ENCODE assay signal across 10 cellular contexts in the genomic region with DNA sequence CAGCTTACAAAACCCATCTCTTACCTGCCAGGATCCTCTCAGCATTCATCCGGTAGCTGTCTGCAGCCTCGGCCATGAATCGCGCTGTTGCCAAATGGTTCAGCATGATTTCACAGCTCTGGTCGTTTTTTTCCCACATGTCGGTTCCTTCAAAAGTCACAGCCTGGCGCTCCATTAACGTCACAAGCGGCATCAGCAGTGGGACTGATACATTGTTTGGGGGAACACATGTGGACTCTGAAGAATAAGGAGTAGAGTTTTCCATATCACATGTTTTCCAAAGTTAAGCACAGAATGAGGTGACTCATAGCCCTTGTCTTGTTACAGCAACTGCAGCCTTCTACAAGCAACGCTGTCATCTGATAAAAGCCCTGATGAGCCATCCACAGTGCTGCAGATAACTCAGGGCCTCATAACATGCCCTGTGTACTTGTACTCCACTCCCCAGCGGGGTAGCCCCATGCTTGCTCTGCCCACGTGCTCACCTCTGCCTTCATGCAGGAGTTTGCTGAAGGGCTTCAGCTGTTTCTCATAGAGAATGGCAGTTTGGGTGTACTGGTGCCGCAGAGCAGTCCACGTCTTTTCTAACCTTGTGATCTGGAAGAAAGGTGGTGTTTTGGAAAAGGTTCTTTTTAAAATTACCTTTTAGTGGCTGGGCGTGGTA.
DNase-seq lines count a peak whose midpoint lies in the region; ATAC-seq and TF ChIP-seq lines count a peak whose summit lies in the region.
"Had no signal": no experiment of that assay in that cellular context is flagged by ENCODE, and none has a peak within 500 bp of the region (broad histone marks: within the 10 kb centered on the region; RNA-seq: fewer than 3 reads in every experiment).

No MANE protein-coding gene starts in this region.

- no peaks in the 10 kb centered on the region for H3K9me3 ChIP-seq in lower lobe of right lung

- intact Hi-C loops in lower lobe of right lung (cut with DNase I) = no loop called here

- no peaks in the 10 kb centered on the region for H3K27me3 ChIP-seq in lower lobe of right lung (ENCODE audit: low read depth)

- TF ChIP-seq CTCF in lower lobe of right lung (IDR thresholded peaks at IDR 0.05) = no peak

- peaks cover 88% of the 10 kb centered on the region for H3K36me3 ChIP-seq in lower lobe of right lung

- H3K27ac ChIP-seq in lower lobe of right lung = no peak overlapping the region

- peak; percentile 89 for DNase-seq in A172 (ENCODE audit: low spot score)
- DNase-seq in M059J (ENCODE audit: low read depth) = peak; percentile 73
- DNase-seq in dedifferentiated amniotic fluid mesenchymal stem cell (ENCODE audit: extremely low spot score) = peak; percentile 72
- no peak for DNase-seq in lower lobe of right lung
- no peak for DNase-seq in NCI-H2029 (lab: John Stamatoyannopoulos, UW)
- no peak for DNase-seq in NCI-H345 (lab: John Stamatoyannopoulos, UW)
- no peak for DNase-seq in NCI-H128 (lab: John Stamatoyannopoulos, UW; ENCODE audit: unreplicated experiment)
- DNase-seq in activated T-cell treated with anti-CD3 and anti-CD28 coated beads, Interleukin-2, amount 50 U/mL, for 48 hours = no peak
- DNase-seq: activated gamma-delta T cell, SIG-M5 had no signal

- peaks cover 14% of the 10 kb centered on the region for H3K4me1 ChIP-seq in lower lobe of right lung

- ATAC-seq in lower lobe of right lung = peak; percentile 49 to 56

- H3K4me3 ChIP-seq in lower lobe of right lung = no peak overlapping the region

Comparison
In these comparisons a context has a peak if more than half of its experiments do, and no peak if none do; other contexts are left out.
1. DNase-seq: peak in A172 (single experiment), M059J (single experiment) and dedifferentiated amniotic fluid mesenchymal stem cell (single experiment); none in lower lobe of right lung (single experiment), NCI-H2029 (single experiment), NCI-H345 (single experiment), NCI-H128 (single experiment) and activated T-cell treated with anti-CD3 and anti-CD28 coated beads, Interleukin-2, amount 50 U/mL, for 48 hours (0 of 2).